ENCODE assay signal across 1 cellular context in genomic region chr1:199269241-199269640, GRCh38.
TF ChIP-seq lines count a peak whose summit lies in the region.

No MANE protein-coding gene starts in this region.

TF ChIP-seq in GM23338, 12 proteins besides CTCF, POLR2A, EP300 and RAD21 (continued from another document):
- TF ChIP-seq ZNF462 (CRISPR knock-in tag; IDR thresholded peaks at IDR 0.05) (no peak), NANOG (IDR thresholded peaks at IDR 0.05; ENCODE audit: borderline replicate concordance) (no peak), ETS1 (IDR thresholded peaks at IDR 0.05) (no peak), STAT1 (IDR thresholded peaks at IDR 0.05; ENCODE audit: unreplicated experiment) (no peak), EZH2phosphoT487 (IDR thresholded peaks at IDR 0.05; ENCODE audit: unreplicated experiment) (no peak), JUNB (IDR thresholded peaks at IDR 0.05; ENCODE audit: unreplicated experiment) (no peak), REST (IDR thresholded peaks at IDR 0.05; ENCODE audit: unreplicated experiment) (no peak), POLR2AphosphoS5 (IDR thresholded peaks at IDR 0.05; ENCODE audit: low read depth) (no peak), ZNF331 (CRISPR knock-in tag; IDR thresholded peaks at IDR 0.05; ENCODE audit: low read depth) (no peak), EZH2 (IDR thresholded peaks at IDR 0.05; ENCODE audit: low read depth, unreplicated experiment) (no peak), CREB1 (CRISPR knock-in tag; IDR thresholded peaks at IDR 0.05; ENCODE audit: low read depth) (no peak)
